Comparison of ENCODE assay signal across 25 cellular contexts in the genomic region with DNA sequence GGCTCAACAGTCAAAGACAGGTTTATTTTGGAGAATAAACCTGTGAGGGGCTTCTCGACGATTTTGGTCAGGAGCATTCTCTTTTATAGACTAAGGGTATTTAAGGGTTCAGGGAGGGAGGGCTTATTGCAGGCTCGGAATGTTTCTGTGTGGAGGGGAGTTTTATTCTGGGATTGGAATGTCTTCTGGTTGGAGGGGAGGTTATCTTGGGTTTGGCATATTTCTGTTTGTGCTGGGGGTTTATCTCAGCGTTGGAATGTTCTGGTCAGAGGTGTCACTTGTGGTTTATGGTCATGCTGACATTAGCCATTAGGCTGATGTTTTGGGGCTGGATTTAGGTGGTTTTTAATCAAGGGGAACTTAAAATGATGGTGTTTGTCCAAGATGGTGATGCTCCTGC.
"Had no signal": no experiment of that assay in that cellular context is flagged by ENCODE, and none has a peak within 500 bp of the region (broad histone marks: within the 10 kb centered on the region; RNA-seq: fewer than 3 reads in every experiment).

No MANE protein-coding gene starts in this region.

- ATAC-seq: effector memory CD8-positive, alpha-beta T cell; left lung; lower lobe of right lung; natural killer cell treated with Interleukin-12 subunit alpha and Interleukin-12 subunit beta and Interleukin-15 and Interleukin-18, amount 100 ng/mL, for 72 hours; pancreas; right lobe of liver; stimulated activated naive CD8-positive, alpha-beta T cell treated with anti-CD3 and anti-CD28 coated beads, Interleukin-15, amount 100 ng/mL, for 72 hours; upper lobe of right lung had no signal

- H3K27ac ChIP-seq: esophagus squamous epithelium, left lung, lower lobe of right lung, neutrophil, pancreas, right lobe of liver, suprapubic skin, transverse colon, upper lobe of right lung, uterus had no signal

- H3K9me3 ChIP-seq: esophagus squamous epithelium, left lung, lower lobe of right lung, neutrophil, pancreas, right lobe of liver, suprapubic skin, transverse colon, upper lobe of right lung, uterus had no signal

- H3K4me1 ChIP-seq: esophagus squamous epithelium, left lung, lower lobe of right lung, pancreas, right lobe of liver, suprapubic skin, transverse colon, upper lobe of right lung, uterus had no signal

- DNase-seq: cortex of kidney; effector memory CD8-positive, alpha-beta T cell; erythroblast; esophagus squamous epithelium; foreskin melanocyte; glutamatergic neuron; kidney; left lung; lower lobe of right lung; pancreas; retina; right lobe of liver; stimulated activated CD4-positive, alpha-beta T cell treated with anti-CD3 and anti-CD28 coated beads, Interleukin-12 subunit alpha, Interleukin-12 subunit beta, amount 100 ng/mL, for 4 hours; stimulated activated CD4-positive, alpha-beta T cell treated with anti-CD3 and anti-CD28 coated beads, Interleukin-1b, Interleukin-23, amount 100 ng/mL, for 48 hours; stimulated activated CD4-positive, alpha-beta T cell treated with anti-CD3 and anti-CD28 coated beads, Interleukin-4, amount 100 ng/mL, for 1 hour; stimulated activated CD8-positive, alpha-beta memory T cell treated with anti-CD3 and anti-CD28 coated beads, Interleukin-4, amount 100 ng/mL, for 48 hours; stimulated activated naive CD4-positive, alpha-beta T cell; stimulated activated naive CD8-positive, alpha-beta T cell treated with anti-CD3 and anti-CD28 coated beads, Interleukin-15, amount 100 ng/mL, for 72 hours; transverse colon; upper lobe of right lung; uterus had no signal

- H3K4me3 ChIP-seq: esophagus squamous epithelium, left lung, lower lobe of right lung, pancreas, right lobe of liver, smooth muscle cell, suprapubic skin, transverse colon, upper lobe of right lung, uterus had no signal

- H3K4me2 ChIP-seq: smooth muscle cell had no signal

- H3K36me3 ChIP-seq: esophagus squamous epithelium, left lung, lower lobe of right lung, neutrophil, pancreas, right lobe of liver, suprapubic skin, transverse colon, upper lobe of right lung, uterus had no signal

- H3K27me3 ChIP-seq: esophagus squamous epithelium, left lung, neutrophil, pancreas, right lobe of liver, suprapubic skin, transverse colon, upper lobe of right lung, uterus had no signal
